ENCODE assay signal across 20 cellular contexts in genomic region chr12:108875682-108876361, GRCh38. TPM values are rescaled to one million over a fixed set of nuclear protein-coding genes. Genes with fewer than 3 reads are reported as not detected.
"Had no signal": no experiment of that assay in that cellular context is flagged by ENCODE, and none has a peak within 500 bp of the region (broad histone marks: within the 10 kb centered on the region; RNA-seq: fewer than 3 reads in every experiment).

No MANE protein-coding gene starts in this region.

- H3K9me3 ChIP-seq: lower lobe of right lung had no signal

- H3K4me1 Mint-ChIP-seq: endodermal cell; mesothelial cell of epicardium; stimulated activated naive B cell treated with anti-CD40 and anti-IgM and Interleukin-4, amounts not matched to agents 10 μg/mL and 1 μg/mL and 100 μg/mL, for 72 hours had no signal

- H3K4me1 ChIP-seq: lower lobe of right lung, spleen had no signal

- H3K4me3 Mint-ChIP-seq: endodermal cell; mesothelial cell of epicardium; nephron progenitor cell; stimulated activated naive B cell treated with anti-CD40 and anti-IgM and Interleukin-4, amounts not matched to agents 10 μg/mL and 1 μg/mL and 100 μg/mL, for 72 hours had no signal

- H3K36me3 ChIP-seq: brain microvascular endothelial cell, lower lobe of right lung, spleen had no signal

- H3K36me3 Mint-ChIP-seq: mesothelial cell of epicardium; stimulated activated naive B cell treated with anti-CD40 and anti-IgM and Interleukin-4, amounts not matched to agents 10 μg/mL and 1 μg/mL and 100 μg/mL, for 72 hours had no signal

- H3K4me3 ChIP-seq: lower lobe of right lung, spleen had no signal

- ATAC-seq: lower lobe of right lung; stimulated activated naive B cell treated with anti-CD40 and anti-IgM and Interleukin-4, amounts not matched to agents 10 μg/mL and 1 μg/mL and 100 μg/mL, for 72 hours had no signal

- DNase-seq: activated CD4-positive, alpha-beta T cell treated with anti-CD3 and anti-CD28 coated beads for 1 hour; activated naive CD4-positive, alpha-beta T cell; anterior cingulate cortex; brain microvascular endothelial cell; central memory CD4-positive, alpha-beta T cell; endodermal cell; head of caudate nucleus; lower lobe of right lung; nephron progenitor cell; nucleus accumbens; posterior cingulate gyrus; retina; spleen; stimulated activated naive B cell treated with anti-CD40 and anti-IgM and Interleukin-4, amounts not matched to agents 10 μg/mL and 1 μg/mL and 100 μg/mL, for 72 hours had no signal

- H3K27ac Mint-ChIP-seq: endodermal cell; mesothelial cell of epicardium; stimulated activated naive B cell treated with anti-CD40 and anti-IgM and Interleukin-4, amounts not matched to agents 10 μg/mL and 1 μg/mL and 100 μg/mL, for 72 hours had no signal

- H3K9me3 Mint-ChIP-seq: endodermal cell; mesothelial cell of epicardium; nephron progenitor cell; stimulated activated naive B cell treated with anti-CD40 and anti-IgM and Interleukin-4, amounts not matched to agents 10 μg/mL and 1 μg/mL and 100 μg/mL, for 72 hours had no signal

- H3K27ac ChIP-seq: brain microvascular endothelial cell, epithelial cell of prostate, lower lobe of right lung, spleen, VCaP had no signal

RNA-seq across cellular contexts. Expression of gene DAO, which starts 4.1 kb away (rescaled TPM):
- total RNA-seq: endodermal cell, frontal cortex, lower lobe of right lung, mesothelial cell of epicardium, ureter had no signal
- polyA plus RNA-seq: keratinocyte, spleen had no signal
